In the genomic region with DNA sequence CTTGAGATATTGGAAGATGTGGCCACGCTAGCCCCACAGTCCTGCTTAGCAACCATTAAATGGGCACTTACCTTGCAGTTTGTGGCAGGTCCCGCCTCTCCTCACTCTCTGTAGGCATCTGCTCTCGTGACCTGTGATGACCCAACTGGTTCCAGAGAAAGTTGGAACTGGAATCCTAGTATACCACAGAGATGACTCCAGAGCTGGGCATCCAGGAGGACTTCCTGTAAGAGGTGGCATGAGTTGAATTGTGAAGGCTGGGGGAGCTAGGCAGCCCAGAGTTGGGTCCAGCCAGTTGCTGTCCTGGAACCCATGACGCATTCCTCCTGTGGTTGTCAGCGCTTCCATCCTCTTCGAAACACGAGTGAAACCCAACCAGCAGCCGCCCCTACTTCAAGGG, we compare ENCODE assay signal across 16 cellular contexts. TPM values are rescaled to one million over a fixed set of nuclear protein-coding genes. Genes with fewer than 3 reads are reported as not detected.
"Had no signal": no experiment of that assay in that cellular context is flagged by ENCODE, and none has a peak within 500 bp of the region (broad histone marks: within the 10 kb centered on the region; RNA-seq: fewer than 3 reads in every experiment).

No MANE protein-coding gene starts in this region.

- H3K9me3 Mint-ChIP-seq: activated naive CD4-positive, alpha-beta T cell treated with anti-CD3 and anti-CD28 coated beads, Interleukin-2, amount 10 ng/mL, durations not matched to agents 7 days and 5 days; activated T-helper 2 cell treated with anti-CD3 and anti-CD28 coated beads, Interferon-gamma antibody, Interleukin-2, Interleukin-4, amounts not matched to agents 10 μg/mL and 5 μg/mL and 100 μg/mL, durations not matched to agents 14 hours and 24 hours and 36 hours had no signal

- H3K27ac Mint-ChIP-seq: activated naive CD4-positive, alpha-beta T cell treated with anti-CD3 and anti-CD28 coated beads, Interleukin-2, amount 10 ng/mL, durations not matched to agents 7 days and 5 days; activated T-helper 2 cell treated with anti-CD3 and anti-CD28 coated beads, Interferon-gamma antibody, Interleukin-2, Interleukin-4, amounts not matched to agents 10 μg/mL and 5 μg/mL and 100 μg/mL, durations not matched to agents 14 hours and 24 hours and 36 hours had no signal

- H3K4me3 ChIP-seq: gastrocnemius medialis, thyroid gland, uterus had no signal

- FAIRE-seq: colon had no signal

- ATAC-seq: gastrocnemius medialis, left ventricle myocardium superior had no signal

- H3K4me1 ChIP-seq: uterus had no signal

- DNase-seq: activated CD4-positive, alpha-beta T cell treated with anti-CD3 and anti-CD28 coated beads for 4 hours; activated naive CD4-positive, alpha-beta T cell treated with anti-CD3 and anti-CD28 coated beads, Interleukin-2, amount 10 ng/mL, durations not matched to agents 7 days and 5 days; activated T-cell treated with anti-CD3 and anti-CD28 coated beads for 4 hours; amygdala; effector CD8-positive, alpha-beta T cell; gastrocnemius medialis; islet precursor cell; left ventricle myocardium superior; mesendoderm; stimulated activated CD4-positive, alpha-beta T cell treated with anti-CD3 and anti-CD28 coated beads, Interleukin-4, amount 100 ng/mL, for 4 hours; thyroid gland; uterus; WERI-Rb-1 had no signal

- H3K9me3 ChIP-seq: gastrocnemius medialis, thyroid gland, uterus had no signal

- H3K27ac ChIP-seq: epithelial cell of prostate, gastrocnemius medialis, thyroid gland, WERI-Rb-1 had no signal

- H3K36me3 Mint-ChIP-seq: activated naive CD4-positive, alpha-beta T cell treated with anti-CD3 and anti-CD28 coated beads, Interleukin-2, amount 10 ng/mL, durations not matched to agents 7 days and 5 days had no signal

- H3K4me3 Mint-ChIP-seq: activated naive CD4-positive, alpha-beta T cell treated with anti-CD3 and anti-CD28 coated beads, Interleukin-2, amount 10 ng/mL, durations not matched to agents 7 days and 5 days had no signal

- H3K36me3 ChIP-seq: gastrocnemius medialis, thyroid gland, uterus, WERI-Rb-1 had no signal

RNA-seq across cellular contexts. Expression of gene ADAMTS2, which starts 1.6 kb away (rescaled TPM):
- total RNA-seq: activated T-helper 2 cell treated with anti-CD3 and anti-CD28 coated beads, Interferon-gamma antibody, Interleukin-2, Interleukin-4, amounts not matched to agents 10 μg/mL and 5 μg/mL and 100 μg/mL, durations not matched to agents 14 hours and 24 hours and 36 hours had no signal
